11 cellular contexts compared by ENCODE assay signal in the genomic region with DNA sequence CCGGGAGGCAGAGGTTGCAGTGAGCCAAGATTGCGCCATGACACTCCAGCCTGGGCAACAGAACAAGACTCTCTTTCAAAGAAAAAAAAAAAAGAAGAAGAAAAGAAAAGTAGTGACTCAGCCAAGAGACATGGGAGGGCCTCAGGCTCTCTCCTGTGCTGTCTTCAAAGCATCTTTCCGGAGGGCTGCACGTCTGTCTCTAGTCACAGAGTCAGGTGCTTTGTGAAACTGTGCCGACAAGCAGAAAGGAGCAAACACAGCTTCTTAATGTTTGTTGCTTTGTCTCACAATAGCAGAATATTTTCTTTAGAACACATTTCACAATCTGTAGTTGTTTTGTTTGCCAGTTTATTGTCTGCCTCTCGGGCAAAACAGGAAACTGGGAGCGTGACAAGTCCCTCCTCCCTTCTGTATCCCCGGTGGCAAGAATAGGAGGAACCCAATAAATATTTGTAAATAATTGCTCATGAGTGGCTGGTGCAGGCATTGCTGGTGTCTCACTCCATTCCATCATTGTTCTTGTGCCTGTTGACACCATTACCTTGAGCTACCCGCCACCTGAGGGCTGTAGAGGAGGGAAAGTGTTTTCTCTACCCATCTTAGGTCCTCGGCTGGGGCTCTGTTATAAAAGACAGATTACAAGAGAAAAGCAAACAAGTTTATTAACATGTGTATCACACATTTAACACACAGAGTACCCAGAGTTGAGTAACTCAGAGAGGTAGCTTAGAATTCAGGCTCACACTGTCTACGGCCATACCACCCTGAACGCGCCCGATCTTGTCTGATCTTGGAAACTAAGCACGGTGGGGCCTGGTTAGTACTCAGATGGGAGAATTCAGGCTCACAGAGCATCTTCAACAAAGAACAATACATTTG. TPM values are rescaled to one million over a fixed set of nuclear protein-coding genes. Genes with fewer than 3 reads are reported as not detected.
A peak's percentile ranks its signal among the peaks of the same experiment; 100 is the strongest.
DNase-seq lines count a peak whose midpoint lies in the region; ATAC-seq and TF ChIP-seq lines count a peak whose summit lies in the region.
"Had no signal": no experiment of that assay in that cellular context is flagged by ENCODE, and none has a peak within 500 bp of the region (broad histone marks: within the 10 kb centered on the region; RNA-seq: fewer than 3 reads in every experiment).

No MANE protein-coding gene starts in this region.

- H3K4me3 Mint-ChIP-seq in MCF 10A (ENCODE audit: unreplicated experiment), result peak overlapping the region; percentile 51
- H3K4me3 Mint-ChIP-seq in T-helper 2 cell treated with Interferon-gamma antibody and Interleukin-4, amounts not matched to agents 5 μg/mL and 100 μg/mL, for 36 hours, result no peak overlapping the region

- no peak overlapping the region for H2BK12ac ChIP-seq in neuronal stem cell (ENCODE audit: low read length)

- peaks cover 10% of the 10 kb centered on the region for H3K4me1 Mint-ChIP-seq in MCF 10A (ENCODE audit: insufficient read depth, unreplicated experiment)
- H3K4me1 Mint-ChIP-seq in T-helper 2 cell treated with Interferon-gamma antibody and Interleukin-4, amounts not matched to agents 5 μg/mL and 100 μg/mL, for 36 hours (ENCODE audit: low read depth), result no peaks in the 10 kb centered on the region

- H3K9me3 ChIP-seq in neuronal stem cell (replicated peaks in 1 of 2; ENCODE audit: control insufficient read depth in 2 of 2, insufficient read depth in 1 of 2, low read depth in 1 of 2, low read length in 2 of 2), result no peaks in the 10 kb centered on the region
- H3K9me3 ChIP-seq: gastrocnemius medialis had no signal

- no peak overlapping the region for H4K91ac ChIP-seq in neuronal stem cell (ENCODE audit: low read depth, low read length, poor library complexity)

- peaks cover 6 to 10% of the 10 kb centered on the region in 2 donors for H3K4me1 ChIP-seq in neuronal stem cell (ENCODE audit: control insufficient read depth in 2 of 2, insufficient read depth in 1 of 2, low read depth in 1 of 2, low read length in 2 of 2)
- H3K4me1 ChIP-seq: gastrocnemius medialis had no signal

- no peak overlapping the region for H2BK120ac ChIP-seq in neuronal stem cell (ENCODE audit: low read depth, low read length)

- no peak overlapping the region for H2BK5ac ChIP-seq in neuronal stem cell (ENCODE audit: low read length)

- no CpG with 5 or more reads among the region's 15 CpGs for WGBS in neuronal stem cell (ENCODE audit: extremely low coverage in 2 of 2, insufficient read length in 2 of 2, insufficient replicate concordance in 1 of 2), 2 donors

- no TSS peak for BruUV-seq in MCF 10A (replicated peaks; lab: Mats Ljungman, UMichigan)

- peak overlapping the region; percentile 80 for H2AFZ ChIP-seq in neuronal stem cell (ENCODE audit: low read length)

- H2BK15ac ChIP-seq in neuronal stem cell (ENCODE audit: low read length), result peak overlapping the region; percentile 12

- no peaks in the 10 kb centered on the region for H3K36me3 Mint-ChIP-seq in MCF 10A (ENCODE audit: insufficient read depth, unreplicated experiment)
- H3K36me3 Mint-ChIP-seq in T-helper 2 cell treated with Interferon-gamma antibody and Interleukin-4, amounts not matched to agents 5 μg/mL and 100 μg/mL, for 36 hours (ENCODE audit: low read depth), result no peaks in the 10 kb centered on the region

- no peak overlapping the region for H3K4ac ChIP-seq in neuronal stem cell (ENCODE audit: low read length)

- peak overlapping the region; percentile 66 for H3K27ac Mint-ChIP-seq in MCF 10A (ENCODE audit: low read depth, unreplicated experiment)
- no peak overlapping the region for H3K27ac Mint-ChIP-seq in T-helper 2 cell treated with Interferon-gamma antibody and Interleukin-4, amounts not matched to agents 5 μg/mL and 100 μg/mL, for 36 hours

- POLR2A ChIA-PET in MCF 10A (lab: Yijun Ruan, JAX), result interaction anchor here (0.6 to 2.1 kb wide), 17 partner anchors 8 to 174 kb away, joined by 3 to 29 read pairs (median 4); partner anchors contain the start of genes EIF1, HAP1, JUP and KLHL11

- H3K27me3 ChIP-seq in neuronal stem cell (ENCODE audit: control insufficient read depth in 3 of 3, insufficient read depth in 3 of 3, low read depth in 1 of 3, low read length in 3 of 3), result no peaks in the 10 kb centered on the region
- H3K27me3 ChIP-seq: gastrocnemius medialis had no signal

- H3K4me2 ChIP-seq in neuronal stem cell (ENCODE audit: insufficient read depth, low read length, poor library complexity, severe bottlenecking), result no peak overlapping the region

- H3K27me3 Mint-ChIP-seq in MCF 10A (ENCODE audit: insufficient read depth, unreplicated experiment), result no peaks in the 10 kb centered on the region
- H3K27me3 Mint-ChIP-seq in T-helper 2 cell treated with Interferon-gamma antibody and Interleukin-4, amounts not matched to agents 5 μg/mL and 100 μg/mL, for 36 hours (ENCODE audit: low read depth), result no peaks in the 10 kb centered on the region

- DNase-seq in EH (ENCODE audit: low read depth), result peak; percentile 62
- peak; percentile 51 for DNase-seq in MV-4-11 (lab: John Stamatoyannopoulos, UW)
- DNase-seq in MCF 10A (ENCODE audit: unreplicated experiment), result peak; percentile 78
- DNase-seq in neuronal stem cell (ENCODE audit: low spot score), result no peak
- DNase-seq in NCI-H1436 (lab: John Stamatoyannopoulos, UW), result no peak
- no peak for DNase-seq in NCI-H1048 (lab: John Stamatoyannopoulos, UW)
- DNase-seq in T-helper 2 cell treated with Interferon-gamma antibody and Interleukin-4, amounts not matched to agents 5 μg/mL and 100 μg/mL, for 36 hours (ENCODE audit: low spot score), result no peak
- DNase-seq: gastrocnemius medialis had no signal

- intact Hi-C loops in MCF 10A (cut with micrococcal nuclease), result no loop called here

- CTCF ChIA-PET in MCF 10A (lab: Yijun Ruan, JAX), result interaction anchor here (0.6 to 2.1 kb wide), 7 partner anchors 18 to 893 kb away, joined by 3 to 15 read pairs (median 4); partner anchors contain the start of gene P3H4

- no peaks in the 10 kb centered on the region for H3K9me3 Mint-ChIP-seq in MCF 10A (ENCODE audit: unreplicated experiment)
- no peaks in the 10 kb centered on the region for H3K9me3 Mint-ChIP-seq in T-helper 2 cell treated with Interferon-gamma antibody and Interleukin-4, amounts not matched to agents 5 μg/mL and 100 μg/mL, for 36 hours

- H3K36me3 ChIP-seq in neuronal stem cell (replicated peaks in 1 of 2; ENCODE audit: control insufficient read depth in 2 of 2, insufficient read depth in 2 of 2, low read length in 2 of 2), result no peaks in the 10 kb centered on the region
- H3K36me3 ChIP-seq: gastrocnemius medialis had no signal

- TF ChIP-seq CTCF in MCF 10A (IDR thresholded peaks at IDR 0.05; ENCODE audit: unreplicated experiment), result no peak

- H4K8ac ChIP-seq in neuronal stem cell (ENCODE audit: low read depth, low read length), result no peak overlapping the region

- H2AK5ac ChIP-seq in neuronal stem cell (ENCODE audit: low read depth, low read length), result no peak overlapping the region

- no peak overlapping the region for H3K23ac ChIP-seq in neuronal stem cell (ENCODE audit: low read depth, low read length, poor library complexity)

- ATAC-seq in GM19397 (IDR thresholded peaks at IDR 0.05; ENCODE audit: unreplicated experiment), result no peak
- ATAC-seq: GM12878 had no signal

- no peak overlapping the region for H3K14ac ChIP-seq in neuronal stem cell (ENCODE audit: low read length)

- peak overlapping the region in 1 of 2 donors; percentile 2 for H3K4me3 ChIP-seq in neuronal stem cell (ENCODE audit: low read length in 2 of 2)
- H3K4me3 ChIP-seq: gastrocnemius medialis, GM12878 had no signal

- no peak overlapping the region for H3K27ac ChIP-seq in neuronal stem cell (replicated peaks; ENCODE audit: low read length)
- H3K27ac ChIP-seq: gastrocnemius medialis had no signal

- no peak overlapping the region for H3K18ac ChIP-seq in neuronal stem cell (ENCODE audit: low read length)

- H3K79me1 ChIP-seq in neuronal stem cell (ENCODE audit: low read depth, low read length), result no peaks in the 10 kb centered on the region

- H3K9ac ChIP-seq in neuronal stem cell (ENCODE audit: low read depth, low read length, poor library complexity), result no peak overlapping the region

RNA-seq across cellular contexts. Expression of gene GAST, which starts 5.5 kb away (rescaled TPM):
- total RNA-seq in MCF 10A (2022), result not detected in 2 replicates
- not detected for polyA plus RNA-seq in neuronal stem cell (2013, experiment 1 of 2)
- polyA plus RNA-seq in neuronal stem cell (2013, experiment 2 of 2), result not detected
- total RNA-seq: gastrocnemius medialis, GM12878, H1 had no signal
- polyA plus RNA-seq: GM12878, H1 had no signal

RNA-seq across cellular contexts. Expression of gene HAP1, which starts 16.8 kb away (rescaled TPM):
- 0.37 and 0.49 TPM in 2 replicates for total RNA-seq in MCF 10A (2022)
- 1.5 TPM for polyA plus RNA-seq in neuronal stem cell (2013, experiment 1 of 2)
- polyA plus RNA-seq in neuronal stem cell (2013, experiment 2 of 2), result 1.5 TPM
- total RNA-seq: GM12878 had no signal
- polyA plus RNA-seq: GM12878 had no signal

RNA-seq across cellular contexts. Expression of gene EIF1, which starts 29.0 kb away (rescaled TPM):
- total RNA-seq in MCF 10A (2022), result 1,945 and 2,169 TPM in 2 replicates
- polyA plus RNA-seq in neuronal stem cell (2013, experiment 1 of 2), result 353 TPM
- polyA plus RNA-seq in neuronal stem cell (2013, experiment 2 of 2), result 340 TPM

Comparison
In these comparisons a context has a peak if more than half of its experiments do, and no peak if none do; other contexts are left out.
1. DNase-seq: peak in EH (single experiment), MV-4-11 (single experiment) and MCF 10A (single experiment); none in neuronal stem cell (single experiment), NCI-H1436 (single experiment), NCI-H1048 (single experiment) and T-helper 2 cell treated with Interferon-gamma antibody and Interleukin-4, amounts not matched to agents 5 μg/mL and 100 μg/mL, for 36 hours (single experiment).